In genomic region chr1:108661030-108661609, GRCh38 we compare ENCODE assay signal across 8 cellular contexts. TPM values are rescaled to one million over a fixed set of nuclear protein-coding genes. Genes with fewer than 3 reads are reported as not detected.
DNase-seq lines count a peak whose midpoint lies in the region; ATAC-seq, FAIRE-seq and TF ChIP-seq lines count a peak whose summit lies in the region.

Gene HENMT1 (minus strand): TSS chr1:108661093. CDS start chr1:108659884, 1,209 bp downstream.

- peak within 1 kb of the TSS; percentile 97 for H3K27ac Mint-ChIP-seq in activated T-cell treated with anti-CD3 and anti-CD28 coated beads, Interleukin-2, amount 50 U/mL, for 72 hours
- peak within 1 kb of the TSS; percentile 94 for H3K27ac Mint-ChIP-seq in stimulated activated naive CD8-positive, alpha-beta T cell treated with anti-CD3 and anti-CD28 coated beads, Interleukin-15, Interleukin-2, amounts not matched to agents 100 ng/mL and 50 ng/mL, for 24 hours

- no peaks in the 10 kb centered on the region for H3K27me3 ChIP-seq in neural cell (ENCODE audit: insufficient read depth, low read depth, low read length)

- H3K4me3 ChIP-seq in fibroblast of pulmonary artery (replicated peaks; ENCODE audit: low read depth, low read length): peak within 1 kb of the TSS; percentile 50
- H3K4me3 ChIP-seq in neural cell (ENCODE audit: low read length): peak within 1 kb of the TSS; percentile 62

- no peaks in the 10 kb centered on the region for H3K9me3 Mint-ChIP-seq in activated T-cell treated with anti-CD3 and anti-CD28 coated beads, Interleukin-2, amount 50 U/mL, for 72 hours
- H3K9me3 Mint-ChIP-seq in stimulated activated naive CD8-positive, alpha-beta T cell treated with anti-CD3 and anti-CD28 coated beads, Interleukin-15, Interleukin-2, amounts not matched to agents 100 ng/mL and 50 ng/mL, for 24 hours: no peaks in the 10 kb centered on the region

- peaks cover 48% of the 10 kb centered on the region for H3K4me1 Mint-ChIP-seq in activated T-cell treated with anti-CD3 and anti-CD28 coated beads, Interleukin-2, amount 50 U/mL, for 72 hours (ENCODE audit: low read depth)
- peaks cover 57% of the 10 kb centered on the region for H3K4me1 Mint-ChIP-seq in stimulated activated naive CD8-positive, alpha-beta T cell treated with anti-CD3 and anti-CD28 coated beads, Interleukin-15, Interleukin-2, amounts not matched to agents 100 ng/mL and 50 ng/mL, for 24 hours (ENCODE audit: low read depth)

- no peak for TF ChIP-seq CTCF in fibroblast of pulmonary artery (IDR thresholded peaks at IDR 0.05; ENCODE audit: low read length, missing control alignments)
- TF ChIP-seq CTCF in neural cell (IDR thresholded peaks at IDR 0.05; ENCODE audit: poor library complexity, severe bottlenecking): no peak

- no peak within 1 kb of the TSS for H2AFZ ChIP-seq in neural cell (ENCODE audit: low read depth, low read length)

- no peaks in the 10 kb centered on the region for H3K9me2 ChIP-seq in neural cell (ENCODE audit: insufficient read depth, low read length)

- FAIRE-seq in GM18507 (lab: Jason Lieb, UNC): peak; percentile 60

- peak within 1 kb of the TSS; percentile 3 for H3K9ac ChIP-seq in neural cell (ENCODE audit: low read length)

- H3F3A ChIP-seq in neural cell (ENCODE audit: insufficient read depth, low read length, poor library complexity, severe bottlenecking): no peaks in the 10 kb centered on the region

- no peak for TF ChIP-seq RAD21 in neural cell (conservative IDR thresholded peaks at IDR 0.05)

- peak; percentile 60 for DNase-seq in GM18507 (ENCODE audit: extremely low spot score, insufficient read length, low read depth)
- DNase-seq in NCI-H526 (lab: John Stamatoyannopoulos, UW): peak; percentile 30 to 64
- DNase-seq in activated T-cell treated with anti-CD3 and anti-CD28 coated beads, Interleukin-2, amount 50 U/mL, for 72 hours: peak; percentile 85 to 87
- peak; percentile 78 for DNase-seq in fibroblast of pulmonary artery (ENCODE audit: low read depth)
- DNase-seq in SKM-1 (lab: John Stamatoyannopoulos, UW; ENCODE audit: unreplicated experiment): no peak

- H3K79me2 ChIP-seq in neural cell (replicated peaks; ENCODE audit: insufficient read depth, low read length): no peaks in the 10 kb centered on the region

- no peaks in the 10 kb centered on the region for H3K27me3 Mint-ChIP-seq in activated T-cell treated with anti-CD3 and anti-CD28 coated beads, Interleukin-2, amount 50 U/mL, for 72 hours (ENCODE audit: low read depth)
- H3K27me3 Mint-ChIP-seq in stimulated activated naive CD8-positive, alpha-beta T cell treated with anti-CD3 and anti-CD28 coated beads, Interleukin-15, Interleukin-2, amounts not matched to agents 100 ng/mL and 50 ng/mL, for 24 hours: no peaks in the 10 kb centered on the region

- ATAC-seq in HG02970 (IDR thresholded peaks at IDR 0.05; ENCODE audit: low FRiP score, unreplicated experiment): peak; percentile 78
- ATAC-seq in activated T-cell treated with anti-CD3 and anti-CD28 coated beads, Interleukin-2, amount 50 U/mL, for 72 hours (replicated peaks in 1 of 2): peak; percentile 91 to 93

- peaks cover 0 to 3% of the 10 kb centered on the region in 2 donors for H3K36me3 Mint-ChIP-seq in activated T-cell treated with anti-CD3 and anti-CD28 coated beads, Interleukin-2, amount 50 U/mL, for 72 hours (ENCODE audit: insufficient read depth in 2 of 2)
- H3K36me3 Mint-ChIP-seq in stimulated activated naive CD8-positive, alpha-beta T cell treated with anti-CD3 and anti-CD28 coated beads, Interleukin-15, Interleukin-2, amounts not matched to agents 100 ng/mL and 50 ng/mL, for 24 hours (ENCODE audit: low read depth): peaks cover 5% of the 10 kb centered on the region

- no peaks in the 10 kb centered on the region for H3K9me3 ChIP-seq in neural cell (ENCODE audit: low read length)

- no peaks in the 10 kb centered on the region for H4K20me1 ChIP-seq in neural cell (ENCODE audit: insufficient read depth)

- H3K27ac ChIP-seq in neural cell (ENCODE audit: low read length): no peak within 1 kb of the TSS

- H3K4me2 ChIP-seq in neural cell (ENCODE audit: low read length): no peak within 1 kb of the TSS

- TF ChIP-seq EP300 in neural cell (conservative IDR thresholded peaks at IDR 0.05; ENCODE audit: poor library complexity, severe bottlenecking): no peak

- no peaks in the 10 kb centered on the region for H3K36me3 ChIP-seq in neural cell (ENCODE audit: insufficient read depth, low read length)

- H3K4me3 Mint-ChIP-seq in activated T-cell treated with anti-CD3 and anti-CD28 coated beads, Interleukin-2, amount 50 U/mL, for 72 hours: peak within 1 kb of the TSS; percentile 85 to 90
- peak within 1 kb of the TSS; percentile 84 for H3K4me3 Mint-ChIP-seq in stimulated activated naive CD8-positive, alpha-beta T cell treated with anti-CD3 and anti-CD28 coated beads, Interleukin-15, Interleukin-2, amounts not matched to agents 100 ng/mL and 50 ng/mL, for 24 hours

TF ChIP-seq in neural cell, 6 proteins besides CTCF, POLR2A, EP300 and RAD21:
- no peak for TF ChIP-seq MXI1 (conservative IDR thresholded peaks at IDR 0.05; ENCODE audit: poor library complexity, severe bottlenecking)
- TF ChIP-seq SMC3 (conservative IDR thresholded peaks at IDR 0.05; ENCODE audit: poor library complexity): no peak
- TF ChIP-seq POLR2AphosphoS5 (IDR thresholded peaks at IDR 0.05): no peak
- TF ChIP-seq TAF1 (IDR thresholded peaks at IDR 0.05; ENCODE audit: low read depth): no peak
- no peak for TF ChIP-seq REST (IDR thresholded peaks at IDR 0.05; ENCODE audit: borderline replicate concordance)
- TF ChIP-seq EZH2 (IDR thresholded peaks at IDR 0.05; ENCODE audit: borderline replicate concordance, insufficient read depth, low read length, poor library complexity, severe bottlenecking): no peak

RNA-seq across cellular contexts. Expression of gene HENMT1, which starts in this region (rescaled TPM):
- total RNA-seq in activated T-cell treated with anti-CD3 and anti-CD28 coated beads, Interleukin-2, amount 50 U/mL, for 72 hours: 10 to 100 TPM; 21.1 to 25.1 TPM
- 2.6 and 4.1 TPM in 2 replicates for polyA plus RNA-seq in neural cell
- 1.5 and 1.7 TPM in 2 replicates for polyA minus RNA-seq in neural cell
